In the genomic region with DNA sequence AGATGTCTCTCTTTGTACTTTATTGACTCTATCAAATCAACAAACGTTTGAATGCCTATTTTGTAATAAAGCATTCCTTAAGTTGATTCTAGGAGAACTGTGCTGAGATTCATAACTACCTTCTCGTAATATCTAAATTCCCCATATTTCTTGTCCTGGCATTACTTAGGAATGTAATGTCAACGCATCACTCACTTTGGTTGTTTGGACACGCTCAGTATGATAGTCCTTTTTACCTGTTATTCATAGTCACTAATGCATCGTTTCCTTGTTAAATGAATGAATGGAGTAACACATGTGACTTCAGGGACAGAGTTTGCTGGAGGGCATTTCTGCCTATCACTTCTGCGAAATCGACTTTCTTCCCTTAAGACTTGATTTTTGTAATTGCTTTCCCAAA, we compare ENCODE assay signal across 27 cellular contexts. TPM values are rescaled to one million over a fixed set of nuclear protein-coding genes. Genes with fewer than 3 reads are reported as not detected.
DNase-seq lines count a peak whose midpoint lies in the region; ATAC-seq, FAIRE-seq and TF ChIP-seq lines count a peak whose summit lies in the region.
"Had no signal": no experiment of that assay in that cellular context is flagged by ENCODE, and none has a peak within 500 bp of the region (broad histone marks: within the 10 kb centered on the region; RNA-seq: fewer than 3 reads in every experiment).

No MANE protein-coding gene starts in this region.

- no peak overlapping the region for H3K27ac ChIP-seq in RWPE2 (ENCODE audit: poor library complexity, severe bottlenecking)
- H3K27ac ChIP-seq: coronary artery, HL-60, PC-9, right atrium auricular region, stomach, vagina had no signal

- H3K36me3 ChIP-seq in RWPE2 (ENCODE audit: low read depth) (no peaks in the 10 kb centered on the region), bronchial epithelial cell (ENCODE audit: control insufficient read depth, insufficient read depth, low read length) (no peaks in the 10 kb centered on the region)
- H3K36me3 ChIP-seq: HAP-1, right atrium auricular region, stomach, vagina had no signal

- peak overlapping the region; percentile 35 for H3K27ac Mint-ChIP-seq in activated naive CD8-positive, alpha-beta T cell
- H3K27ac Mint-ChIP-seq in activated naive CD8-positive, alpha-beta T cell treated with anti-CD3 and anti-CD28 coated beads for 36 hours = no peak overlapping the region
- H3K27ac Mint-ChIP-seq in MCF 10A (ENCODE audit: low read depth, unreplicated experiment) = no peak overlapping the region

- POLR2A ChIA-PET in MCF 10A (lab: Yijun Ruan, JAX) = no interaction called here

- no peak for FAIRE-seq in bronchial epithelial cell (lab: Jason Lieb, UNC)

- ATAC-seq in RWPE2 (ENCODE audit: low read depth) (peak; percentile 53), HG03469 (IDR thresholded peaks at IDR 0.05; ENCODE audit: unreplicated experiment) (no peak)
- ATAC-seq: Right ventricle myocardium inferior had no signal

- H3K36me3 Mint-ChIP-seq in activated naive CD8-positive, alpha-beta T cell = no peaks in the 10 kb centered on the region
- H3K36me3 Mint-ChIP-seq in activated naive CD8-positive, alpha-beta T cell treated with anti-CD3 and anti-CD28 coated beads for 36 hours = no peaks in the 10 kb centered on the region
- no peaks in the 10 kb centered on the region for H3K36me3 Mint-ChIP-seq in MCF 10A (ENCODE audit: insufficient read depth, unreplicated experiment)

- H3K9me3 Mint-ChIP-seq in activated naive CD8-positive, alpha-beta T cell (ENCODE audit: low read depth) = no peaks in the 10 kb centered on the region
- H3K9me3 Mint-ChIP-seq in activated naive CD8-positive, alpha-beta T cell treated with anti-CD3 and anti-CD28 coated beads for 36 hours = peaks cover 1% of the 10 kb centered on the region
- no peaks in the 10 kb centered on the region for H3K9me3 Mint-ChIP-seq in MCF 10A (ENCODE audit: unreplicated experiment)

- intact Hi-C loops in MCF 10A (cut with micrococcal nuclease) = no loop called here

- CTCF ChIA-PET in MCF 10A (lab: Yijun Ruan, JAX) = interaction anchor here (1.0 kb wide), 1 partner anchor 168 kb away, joined by 4 read pairs; no protein-coding TSS in a partner anchor

- no peaks in the 10 kb centered on the region for H3K4me1 ChIP-seq in RWPE2 (ENCODE audit: insufficient read depth, poor library complexity, severe bottlenecking)
- H3K4me1 ChIP-seq: HAP-1, right atrium auricular region, stomach, vagina had no signal

- H3K4me3 ChIP-seq in RWPE2 (ENCODE audit: severe bottlenecking) (no peak overlapping the region), bronchial epithelial cell (ENCODE audit: low read depth, low read length) (no peak overlapping the region)
- H3K4me3 ChIP-seq: coronary artery, HAP-1, PC-9, right atrium auricular region, smooth muscle cell, stomach, vagina had no signal

- TF ChIP-seq CTCF in RWPE2 (IDR thresholded peaks at IDR 0.05; ENCODE audit: poor library complexity, severe bottlenecking) = no peak
- no peak for TF ChIP-seq CTCF in bronchial epithelial cell (IDR thresholded peaks at IDR 0.05; ENCODE audit: insufficient read depth, low read length, severe bottlenecking)
- no peak for TF ChIP-seq CTCF in MCF 10A (IDR thresholded peaks at IDR 0.05; ENCODE audit: unreplicated experiment)

- BruUV-seq in MCF 10A (replicated peaks; lab: Mats Ljungman, UMichigan) = no TSS peak

- peaks cover 66% of the 10 kb centered on the region for H3K4me1 Mint-ChIP-seq in activated naive CD8-positive, alpha-beta T cell (ENCODE audit: low read depth)
- H3K4me1 Mint-ChIP-seq in activated naive CD8-positive, alpha-beta T cell treated with anti-CD3 and anti-CD28 coated beads for 36 hours = peaks cover 49% of the 10 kb centered on the region
- H3K4me1 Mint-ChIP-seq in MCF 10A (ENCODE audit: insufficient read depth, unreplicated experiment) = no peaks in the 10 kb centered on the region

- H3K27me3 ChIP-seq in RWPE2 (ENCODE audit: insufficient read depth, poor library complexity, severe bottlenecking) (no peaks in the 10 kb centered on the region), bronchial epithelial cell (ENCODE audit: control insufficient read depth, insufficient read depth, low read length) (peaks cover 2% of the 10 kb centered on the region)
- H3K27me3 ChIP-seq: right atrium auricular region, vagina had no signal

- no peaks in the 10 kb centered on the region for H3K27me3 Mint-ChIP-seq in activated naive CD8-positive, alpha-beta T cell
- H3K27me3 Mint-ChIP-seq in activated naive CD8-positive, alpha-beta T cell treated with anti-CD3 and anti-CD28 coated beads for 36 hours = no peaks in the 10 kb centered on the region
- H3K27me3 Mint-ChIP-seq in MCF 10A (ENCODE audit: insufficient read depth, unreplicated experiment) = peaks cover 30% of the 10 kb centered on the region

- H3K9me3 ChIP-seq in RWPE2 (ENCODE audit: severe bottlenecking) = no peaks in the 10 kb centered on the region
- H3K9me3 ChIP-seq: HAP-1, right atrium auricular region, SK-N-SH, stomach, vagina had no signal

- no peak for DNase-seq in activated naive CD8-positive, alpha-beta T cell treated with anti-CD3 and anti-CD28 coated beads for 36 hours
- DNase-seq in RWPE2 (ENCODE audit: low spot score) (no peak), bronchial epithelial cell (ENCODE audit: low read depth) (peak; percentile 44), MCF 10A (ENCODE audit: unreplicated experiment) (no peak)
- DNase-seq in effector CD8-positive, alpha-beta T cell (lab: John Stamatoyannopoulos, UW) = no peak
- DNase-seq: activated CD4-positive, alpha-beta T cell treated with anti-CD3 and anti-CD28 coated beads for 1 hour; activated effector memory CD4-positive, alpha-beta T cell treated with anti-CD3 and anti-CD28 coated beads, Interleukin-2, amount 50 U/mL, for 16 hours; DMS53; effector memory CD4-positive, alpha-beta T cell; KG1; NCI-H1417 treated with DMSO at 0.1 percent for 48 hours; NCI-H2029 treated with DMSO at 0.1 percent for 48 hours; NCI-H524 treated with DMSO at 0.1 percent for 48 hours; NK-92 treated with Interleukin-12 subunit alpha and Interleukin-12 subunit beta, amount 100 ng/mL, for 24 hours; PC-9; SK-N-SH; stimulated activated CD4-positive, alpha-beta T cell treated with anti-CD3 and anti-CD28 coated beads, Interleukin-1b, Interleukin-23, amount 100 ng/mL, for 48 hours; stomach had no signal

- no peak overlapping the region for H3K4me3 Mint-ChIP-seq in activated naive CD8-positive, alpha-beta T cell
- H3K4me3 Mint-ChIP-seq in activated naive CD8-positive, alpha-beta T cell treated with anti-CD3 and anti-CD28 coated beads for 36 hours = no peak overlapping the region
- no peak overlapping the region for H3K4me3 Mint-ChIP-seq in MCF 10A (ENCODE audit: unreplicated experiment)

RNA-seq across cellular contexts. Expression of a gene that starts 44.1 kb away (rescaled TPM):
- total RNA-seq in activated naive CD8-positive, alpha-beta T cell treated with anti-CD3 and anti-CD28 coated beads for 36 hours = 10 to 100 TPM; 42.7 to 46.6 TPM
- total RNA-seq in bronchial epithelial cell (under 0.01 and 0.64 TPM in 2 replicates), MCF 10A (2022) (not detected in 2 replicates)

Comparison
In these comparisons a context has a peak if more than half of its experiments do, and no peak if none do; other contexts are left out.
1. RNA of a gene that starts 44.1 kb away (total RNA-seq): 42.7 to 46.6 TPM in activated naive CD8-positive, alpha-beta T cell treated with anti-CD3 and anti-CD28 coated beads for 36 hours; not detected in MCF 10A and under 0.01 to 0.64 TPM in bronchial epithelial cell; every median in the first group is over 10 times any median in the second.